Comparison of ENCODE assay signal across 8 cellular contexts in the genomic region with DNA sequence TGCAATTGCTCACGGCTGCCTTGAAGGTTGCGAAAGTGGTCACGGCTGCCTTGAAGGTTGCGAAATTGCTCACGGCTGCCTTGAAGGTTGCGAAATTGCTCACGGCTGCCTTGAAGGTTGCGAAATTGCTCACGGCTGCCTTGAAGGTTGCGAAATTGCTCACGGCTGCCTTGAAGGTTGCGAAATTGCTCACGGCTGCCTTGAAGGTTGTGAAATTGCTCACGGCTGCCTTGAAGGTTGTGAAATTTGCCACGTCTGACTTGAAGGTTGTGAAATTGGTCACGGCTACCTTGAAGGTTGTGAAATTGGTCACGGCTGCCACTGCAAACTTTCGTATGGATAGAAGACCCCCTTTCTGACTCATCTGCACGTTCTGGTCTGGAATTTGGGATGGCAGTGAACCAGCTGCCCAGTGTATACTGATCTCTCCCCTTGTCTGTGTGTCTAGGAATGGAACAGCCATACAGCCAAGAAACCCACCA.
A peak's percentile ranks its signal among the peaks of the same experiment; 100 is the strongest.
DNase-seq lines count a peak whose midpoint lies in the region; ATAC-seq and TF ChIP-seq lines count a peak whose summit lies in the region.
"Not testable (repeated sequence)": the region's sequence is repeated elsewhere in the genome, so short reads cannot be mapped to it uniquely, and the experiment has no call there.

No MANE protein-coding gene starts in this region.

- DNase-seq in CD8-positive, alpha-beta memory T cell: peak in 1 of 5 donors; percentile 1
- DNase-seq in H4 (ENCODE audit: low spot score) (peak; percentile 33), M059J (ENCODE audit: low read depth) (peak; percentile 24)
- DNase-seq in SK-N-MC (ENCODE audit: low read depth, low spot score); activated naive CD8-positive, alpha-beta T cell treated with anti-CD3 and anti-CD28 coated beads, Interleukin-2, amount 50 U/mL, for 24 hours: not testable (repeated sequence)
- peak; percentile 61 for DNase-seq in activated CD8-positive, alpha-beta memory T cell treated with anti-CD3 and anti-CD28 coated beads, Interleukin-2, amount 10 ng/mL, durations not matched to agents 7 days and 5 days

- H3K9me3 ChIP-seq in CD8-positive, alpha-beta memory T cell (ENCODE audit: low read length); SK-N-MC (ENCODE audit: low read depth, low read length): not testable (repeated sequence)
- peaks cover 24% of the 10 kb centered on the region for H3K9me3 ChIP-seq in neutrophil

- ATAC-seq in activated CD8-positive, alpha-beta memory T cell treated with anti-CD3 and anti-CD28 coated beads, Interleukin-2, amount 10 ng/mL, durations not matched to agents 7 days and 5 days: peak; percentile 68
- ATAC-seq in activated naive CD8-positive, alpha-beta T cell treated with anti-CD3 and anti-CD28 coated beads, Interleukin-2, amount 50 U/mL, for 24 hours: not testable (repeated sequence)

- not testable (repeated sequence) for TF ChIP-seq CTCF in neutrophil (IDR thresholded peaks at IDR 0.05)

- H3K4me1 ChIP-seq in CD8-positive, alpha-beta memory T cell (ENCODE audit: insufficient read depth, low read length); neutrophil (ENCODE audit: control insufficient read depth in 1 of 2, insufficient read depth in 1 of 2, low read depth in 1 of 2, low read length in 1 of 2): not testable (repeated sequence)

- peak overlapping the region in 3 of 8 donors; percentile 45 to 76 (median 69) for H3K27ac Mint-ChIP-seq in CD8-positive, alpha-beta memory T cell
- H3K27ac Mint-ChIP-seq in activated CD8-positive, alpha-beta memory T cell treated with anti-CD3 and anti-CD28 coated beads, Interleukin-2, amount 10 ng/mL, durations not matched to agents 7 days and 5 days: peak overlapping the region; percentile 69
- H3K27ac Mint-ChIP-seq in activated naive CD8-positive, alpha-beta T cell treated with anti-CD3 and anti-CD28 coated beads, Interleukin-2, amount 50 U/mL, for 24 hours: peak overlapping the region; percentile 71
- peak overlapping the region; percentile 55 for H3K27ac Mint-ChIP-seq in stimulated activated naive CD8-positive, alpha-beta T cell treated with anti-CD3 and anti-CD28 coated beads, Interleukin-15, Interleukin-2, amounts not matched to agents 100 ng/mL and 50 ng/mL, for 24 hours

- H3K4me1 Mint-ChIP-seq in CD8-positive, alpha-beta memory T cell: peaks cover 10 to 19% (median 15%) of the 10 kb centered on the region in 3 donors
- peaks cover 14% of the 10 kb centered on the region for H3K4me1 Mint-ChIP-seq in activated CD8-positive, alpha-beta memory T cell treated with anti-CD3 and anti-CD28 coated beads, Interleukin-2, amount 10 ng/mL, durations not matched to agents 7 days and 5 days
- not testable (repeated sequence) for H3K4me1 Mint-ChIP-seq in activated naive CD8-positive, alpha-beta T cell treated with anti-CD3 and anti-CD28 coated beads, Interleukin-2, amount 50 U/mL, for 24 hours; stimulated activated naive CD8-positive, alpha-beta T cell treated with anti-CD3 and anti-CD28 coated beads, Interleukin-15, Interleukin-2, amounts not matched to agents 100 ng/mL and 50 ng/mL, for 24 hours (ENCODE audit: low read depth)

- not testable (repeated sequence) for H3K9ac ChIP-seq in SK-N-MC (ENCODE audit: insufficient read length)

- H3K27ac ChIP-seq in CD8-positive, alpha-beta memory T cell (ENCODE audit: low read depth, low read length): not testable (repeated sequence)
- H3K27ac ChIP-seq in SK-N-MC: peak overlapping the region; percentile 68
- H3K27ac ChIP-seq in neutrophil: peak overlapping the region; percentile 23

- peak overlapping the region in 6 of 7 donors; percentile 18 to 67 (median 53) for H3K4me3 Mint-ChIP-seq in CD8-positive, alpha-beta memory T cell
- H3K4me3 Mint-ChIP-seq in activated CD8-positive, alpha-beta memory T cell treated with anti-CD3 and anti-CD28 coated beads, Interleukin-2, amount 10 ng/mL, durations not matched to agents 7 days and 5 days; activated naive CD8-positive, alpha-beta T cell treated with anti-CD3 and anti-CD28 coated beads, Interleukin-2, amount 50 U/mL, for 24 hours; stimulated activated naive CD8-positive, alpha-beta T cell treated with anti-CD3 and anti-CD28 coated beads, Interleukin-15, Interleukin-2, amounts not matched to agents 100 ng/mL and 50 ng/mL, for 24 hours: not testable (repeated sequence)

- not testable (repeated sequence) for H3K27me3 ChIP-seq in CD8-positive, alpha-beta memory T cell (ENCODE audit: insufficient read depth, low read length, poor library complexity, severe bottlenecking); neutrophil

- peaks cover 8 to 42% (median 35%) of the 10 kb centered on the region in 5 donors for H3K9me3 Mint-ChIP-seq in CD8-positive, alpha-beta memory T cell
- peaks cover 17% of the 10 kb centered on the region for H3K9me3 Mint-ChIP-seq in activated CD8-positive, alpha-beta memory T cell treated with anti-CD3 and anti-CD28 coated beads, Interleukin-2, amount 10 ng/mL, durations not matched to agents 7 days and 5 days (ENCODE audit: low read depth)
- peaks cover 29% of the 10 kb centered on the region for H3K9me3 Mint-ChIP-seq in activated naive CD8-positive, alpha-beta T cell treated with anti-CD3 and anti-CD28 coated beads, Interleukin-2, amount 50 U/mL, for 24 hours
- H3K9me3 Mint-ChIP-seq in stimulated activated naive CD8-positive, alpha-beta T cell treated with anti-CD3 and anti-CD28 coated beads, Interleukin-15, Interleukin-2, amounts not matched to agents 100 ng/mL and 50 ng/mL, for 24 hours: peaks cover 26% of the 10 kb centered on the region

- POLR2A ChIA-PET in CD8-positive, alpha-beta memory T cell (lab: Charles Lee): not testable (repeated sequence)

- not testable (repeated sequence) for H3K27me3 Mint-ChIP-seq in CD8-positive, alpha-beta memory T cell; activated CD8-positive, alpha-beta memory T cell treated with anti-CD3 and anti-CD28 coated beads, Interleukin-2, amount 10 ng/mL, durations not matched to agents 7 days and 5 days; activated naive CD8-positive, alpha-beta T cell treated with anti-CD3 and anti-CD28 coated beads, Interleukin-2, amount 50 U/mL, for 24 hours; stimulated activated naive CD8-positive, alpha-beta T cell treated with anti-CD3 and anti-CD28 coated beads, Interleukin-15, Interleukin-2, amounts not matched to agents 100 ng/mL and 50 ng/mL, for 24 hours

- H3K36me3 ChIP-seq in CD8-positive, alpha-beta memory T cell (ENCODE audit: insufficient read depth, low read length); SK-N-MC (ENCODE audit: insufficient read depth, low read length); neutrophil: not testable (repeated sequence)

- CTCF ChIA-PET in CD8-positive, alpha-beta memory T cell (lab: Charles Lee); activated CD8-positive, alpha-beta memory T cell treated with anti-CD3 and anti-CD28 coated beads, Interleukin-2, amount 10 ng/mL, durations not matched to agents 7 days and 5 days (lab: Charles Lee): not testable (repeated sequence)

- not testable (repeated sequence) for H3K36me3 Mint-ChIP-seq in CD8-positive, alpha-beta memory T cell; activated naive CD8-positive, alpha-beta T cell treated with anti-CD3 and anti-CD28 coated beads, Interleukin-2, amount 50 U/mL, for 24 hours (ENCODE audit: low read depth); stimulated activated naive CD8-positive, alpha-beta T cell treated with anti-CD3 and anti-CD28 coated beads, Interleukin-15, Interleukin-2, amounts not matched to agents 100 ng/mL and 50 ng/mL, for 24 hours (ENCODE audit: low read depth)
- peaks cover 18% of the 10 kb centered on the region for H3K36me3 Mint-ChIP-seq in activated CD8-positive, alpha-beta memory T cell treated with anti-CD3 and anti-CD28 coated beads, Interleukin-2, amount 10 ng/mL, durations not matched to agents 7 days and 5 days

- H3K4me3 ChIP-seq in CD8-positive, alpha-beta memory T cell (ENCODE audit: low read length); SK-N-MC; neutrophil (ENCODE audit: low read depth in 1 of 2, low read length in 1 of 2): not testable (repeated sequence)
